8 cellular contexts compared by ENCODE assay signal in the genomic region with DNA sequence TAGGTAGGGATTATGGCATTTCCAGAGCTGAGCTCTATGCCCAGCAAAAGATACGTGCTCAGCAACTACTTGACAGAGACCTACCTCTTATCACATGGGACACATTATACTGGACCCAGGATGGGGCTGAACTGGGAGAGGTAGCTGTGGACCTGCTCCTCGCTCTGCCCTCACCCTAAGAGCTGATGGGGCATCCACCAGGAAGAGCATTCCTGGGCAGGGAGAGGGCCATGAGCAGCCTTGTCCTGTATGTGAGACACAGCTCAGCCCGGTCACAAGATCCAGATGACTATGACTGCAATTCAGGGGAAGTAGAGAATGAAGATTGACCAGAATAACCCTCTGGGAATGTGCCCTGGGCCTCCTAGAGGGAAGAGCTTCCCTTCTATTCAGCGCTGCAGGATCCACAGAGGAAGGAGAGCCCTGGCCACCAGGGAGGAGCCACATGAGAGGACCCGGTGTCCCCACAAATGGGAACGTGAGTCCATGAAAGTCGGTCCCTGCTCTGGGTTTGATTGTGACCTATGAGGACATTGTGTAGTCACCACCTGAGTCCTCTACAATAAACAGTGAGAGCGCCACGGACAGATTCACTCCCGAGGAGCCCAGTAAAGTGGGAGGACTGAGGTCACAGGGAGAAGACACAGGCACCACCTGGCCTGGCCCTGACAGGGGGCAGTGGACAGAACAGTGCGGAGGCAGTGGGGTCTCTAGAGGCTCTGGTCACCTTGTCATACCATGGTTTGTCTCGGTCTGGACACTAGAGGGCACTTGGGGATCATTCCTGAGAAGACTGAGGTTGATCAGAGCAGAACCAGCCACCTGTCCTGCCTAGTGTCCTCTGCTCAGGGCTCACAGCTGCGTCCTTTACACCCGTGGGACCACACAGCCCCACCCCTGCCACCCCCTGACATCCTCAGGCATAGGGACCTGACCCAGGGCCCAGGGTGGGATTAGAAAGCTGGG.
DNase-seq lines count a peak whose midpoint lies in the region; ATAC-seq and TF ChIP-seq lines count a peak whose summit lies in the region.

No MANE protein-coding gene starts in this region.

- H3K4me1 Mint-ChIP-seq in stimulated activated naive B cell treated with anti-CD40 and anti-IgM and Interleukin-4, amounts not matched to agents 10 μg/mL and 1 μg/mL and 100 μg/mL, for 72 hours = peaks cover 51 to 61% of the 10 kb centered on the region in 2 donors

- H3K9me3 ChIP-seq in cardiac muscle cell (ENCODE audit: low read depth) = no peaks in the 10 kb centered on the region

- H3K4me3 Mint-ChIP-seq in stimulated activated naive B cell treated with anti-CD40 and anti-IgM and Interleukin-4, amounts not matched to agents 10 μg/mL and 1 μg/mL and 100 μg/mL, for 72 hours = peak overlapping the region in 1 of 2 donors; percentile 61

- no peak overlapping the region for H3K4me3 ChIP-seq in cardiac muscle cell

- ATAC-seq in HG03439 (IDR thresholded peaks at IDR 0.05; ENCODE audit: unreplicated experiment) (peak; percentile 56), SK-N-SH treated with all-trans-retinoic acid at 6 μM for 48 hours (peak; percentile 86), HG03442 (IDR thresholded peaks at IDR 0.05; ENCODE audit: unreplicated experiment) (no peak), GM21786 (IDR thresholded peaks at IDR 0.05; ENCODE audit: unreplicated experiment) (no peak)
- ATAC-seq in stimulated activated naive B cell treated with anti-CD40 and anti-IgM and Interleukin-4, amounts not matched to agents 10 μg/mL and 1 μg/mL and 100 μg/mL, for 72 hours (replicated peaks) = peak; percentile 70

- H3K9me3 Mint-ChIP-seq in stimulated activated naive B cell treated with anti-CD40 and anti-IgM and Interleukin-4, amounts not matched to agents 10 μg/mL and 1 μg/mL and 100 μg/mL, for 72 hours = peaks cover 0 to 4% of the 10 kb centered on the region in 2 donors

- H3K4me1 ChIP-seq in cardiac muscle cell (ENCODE audit: low read depth) = no peaks in the 10 kb centered on the region

- DNase-seq in EH (ENCODE audit: low read depth) (peak; percentile 25), cardiac muscle cell (ENCODE audit: low read depth in 1 of 2, low spot score in 1 of 2) (peak in 1 of 2 donors; percentile 27), NCI-H187 (lab: John Stamatoyannopoulos, UW) (no peak)
- DNase-seq in stimulated activated naive B cell treated with anti-CD40 and anti-IgM and Interleukin-4, amounts not matched to agents 10 μg/mL and 1 μg/mL and 100 μg/mL, for 72 hours = peak; percentile 54

- TF ChIP-seq CTCF in cardiac muscle cell (IDR thresholded peaks at IDR 0.05; ENCODE audit: low read depth, low read length) = peak; percentile 59

- no peaks in the 10 kb centered on the region for H3K27me3 ChIP-seq in cardiac muscle cell

- no peaks in the 10 kb centered on the region for H3K27me3 Mint-ChIP-seq in stimulated activated naive B cell treated with anti-CD40 and anti-IgM and Interleukin-4, amounts not matched to agents 10 μg/mL and 1 μg/mL and 100 μg/mL, for 72 hours

- no peaks in the 10 kb centered on the region for H3K36me3 Mint-ChIP-seq in stimulated activated naive B cell treated with anti-CD40 and anti-IgM and Interleukin-4, amounts not matched to agents 10 μg/mL and 1 μg/mL and 100 μg/mL, for 72 hours

- H3K27ac ChIP-seq in cardiac muscle cell = no peak overlapping the region

- no peaks in the 10 kb centered on the region for H3K36me3 ChIP-seq in cardiac muscle cell

- H3K27ac Mint-ChIP-seq in stimulated activated naive B cell treated with anti-CD40 and anti-IgM and Interleukin-4, amounts not matched to agents 10 μg/mL and 1 μg/mL and 100 μg/mL, for 72 hours = peak overlapping the region; percentile 65

TF ChIP-seq in SK-N-SH treated with all-trans-retinoic acid at 6 μM for 48 hours, 23 proteins besides CTCF, POLR2A, EP300 and RAD21 (continues in another document):
- TF ChIP-seq ZNF565 (CRISPR knock-in tag; conservative IDR thresholded peaks at IDR 0.05; ENCODE audit: low read depth) (no peak), ZC3H10 (CRISPR knock-in tag; IDR thresholded peaks at IDR 0.05) (no peak), OSR1 (CRISPR knock-in tag; IDR thresholded peaks at IDR 0.05) (no peak), TOX (CRISPR knock-in tag; IDR thresholded peaks at IDR 0.05; ENCODE audit: borderline replicate concordance) (no peak), ZFP30 (CRISPR knock-in tag; IDR thresholded peaks at IDR 0.05) (no peak), ZNF8 (CRISPR knock-in tag; IDR thresholded peaks at IDR 0.05) (no peak), BACH2 (CRISPR knock-in tag; IDR thresholded peaks at IDR 0.05; ENCODE audit: borderline replicate concordance) (no peak), ARNTL (CRISPR knock-in tag; IDR thresholded peaks at IDR 0.05; ENCODE audit: borderline replicate concordance, low read depth) (no peak), ZFP3 (CRISPR knock-in tag; IDR thresholded peaks at IDR 0.05) (no peak), PATZ1 (CRISPR knock-in tag; IDR thresholded peaks at IDR 0.05; ENCODE audit: borderline replicate concordance) (no peak), ESRRG (CRISPR knock-in tag; IDR thresholded peaks at IDR 0.05) (no peak), RARB (CRISPR knock-in tag; IDR thresholded peaks at IDR 0.05) (no peak), PPARA (CRISPR knock-in tag; IDR thresholded peaks at IDR 0.05; ENCODE audit: borderline replicate concordance) (no peak), ZNF70 (CRISPR knock-in tag; IDR thresholded peaks at IDR 0.05) (no peak), ISL1 (CRISPR knock-in tag; IDR thresholded peaks at IDR 0.05) (no peak), TSHZ2 (CRISPR knock-in tag; IDR thresholded peaks at IDR 0.05) (no peak)
- TF ChIP-seq, protein P1, sequence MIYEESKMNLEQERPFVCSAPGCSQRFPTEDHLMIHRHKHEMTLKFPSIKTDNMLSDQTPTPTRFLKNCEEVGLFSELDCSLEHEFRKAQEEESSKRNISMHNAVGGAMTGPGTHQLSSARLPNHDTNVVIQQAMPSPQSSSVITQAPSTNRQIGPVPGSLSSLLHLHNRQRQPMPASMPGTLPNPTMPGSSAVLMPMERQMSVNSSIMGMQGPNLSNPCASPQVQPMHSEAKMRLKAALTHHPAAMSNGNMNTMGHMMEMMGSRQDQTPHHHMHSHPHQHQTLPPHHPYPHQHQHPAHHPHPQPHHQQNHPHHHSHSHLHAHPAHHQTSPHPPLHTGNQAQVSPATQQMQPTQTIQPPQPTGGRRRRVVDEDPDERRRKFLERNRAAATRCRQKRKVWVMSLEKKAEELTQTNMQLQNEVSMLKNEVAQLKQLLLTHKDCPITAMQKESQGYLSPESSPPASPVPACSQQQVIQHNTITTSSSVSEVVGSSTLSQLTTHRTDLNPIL (CRISPR knock-in tag; IDR thresholded peaks at IDR 0.05; ENCODE audit: low read depth) = no peak
- TF ChIP-seq, protein P2, sequence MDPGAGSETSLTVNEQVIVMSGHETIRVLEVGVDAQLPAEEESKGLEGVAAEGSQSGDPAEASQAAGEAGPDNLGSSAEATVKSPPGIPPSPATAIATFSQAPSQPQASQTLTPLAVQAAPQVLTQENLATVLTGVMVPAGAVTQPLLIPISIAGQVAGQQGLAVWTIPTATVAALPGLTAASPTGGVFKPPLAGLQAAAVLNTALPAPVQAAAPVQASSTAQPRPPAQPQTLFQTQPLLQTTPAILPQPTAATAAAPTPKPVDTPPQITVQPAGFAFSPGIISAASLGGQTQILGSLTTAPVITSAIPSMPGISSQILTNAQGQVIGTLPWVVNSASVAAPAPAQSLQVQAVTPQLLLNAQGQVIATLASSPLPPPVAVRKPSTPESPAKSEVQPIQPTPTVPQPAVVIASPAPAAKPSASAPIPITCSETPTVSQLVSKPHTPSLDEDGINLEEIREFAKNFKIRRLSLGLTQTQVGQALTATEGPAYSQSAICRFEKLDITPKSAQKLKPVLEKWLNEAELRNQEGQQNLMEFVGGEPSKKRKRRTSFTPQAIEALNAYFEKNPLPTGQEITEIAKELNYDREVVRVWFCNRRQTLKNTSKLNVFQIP (CRISPR knock-in tag; IDR thresholded peaks at IDR 0.05; ENCODE audit: borderline replicate concordance, low read depth) = no peak

Comparison
In these comparisons a context has a peak if more than half of its experiments do, and no peak if none do; other contexts are left out.
1. DNase-seq: peak in EH (single experiment) and stimulated activated naive B cell treated with anti-CD40 and anti-IgM and Interleukin-4, amounts not matched to agents 10 μg/mL and 1 μg/mL and 100 μg/mL, for 72 hours (single experiment); none in NCI-H187 (0 of 2).
2. ATAC-seq: peak in HG03439 (single experiment), SK-N-SH treated with all-trans-retinoic acid at 6 μM for 48 hours (single experiment) and stimulated activated naive B cell treated with anti-CD40 and anti-IgM and Interleukin-4, amounts not matched to agents 10 μg/mL and 1 μg/mL and 100 μg/mL, for 72 hours (2 of 2); none in HG03442 (single experiment) and GM21786 (single experiment).